Comparison of ENCODE assay signal across 1 cellular context in genomic region chr9:137605146-137606004, GRCh38.
TF ChIP-seq lines count a peak whose summit lies in the region.

ARRDC1 (plus strand) TSS chr9:137605686; CDS start chr9:137605718, 32 bp downstream.

TF ChIP-seq in K562, 482 proteins besides CTCF, POLR2A, EP300 and RAD21 (continued from another document and continues in another):
- TF ChIP-seq CTCFL (IDR thresholded peaks at IDR 0.05; ENCODE audit: borderline replicate concordance, insufficient read depth, low read depth, low read length, poor library complexity, severe bottlenecking) (no peak), CREB1 (IDR thresholded peaks at IDR 0.05) (peak; percentile 42; the same call in 1 of the 2 replicates), CREB1 (CRISPR knock-in tag; IDR thresholded peaks at IDR 0.05) (no peak), NR2C2 (CRISPR knock-in tag; IDR thresholded peaks at IDR 0.05) (no peak), NR2C2 (tag; IDR thresholded peaks at IDR 0.05) (peak; percentile 20; the same call in 1 of the 2 replicates), TBL1XR1 (IDR thresholded peaks at IDR 0.05; ENCODE audit: low read length in 2 of 2) (no peak), YY1 (IDR thresholded peaks at IDR 0.05; ENCODE audit: borderline replicate concordance in 1 of 3, control insufficient read depth in 1 of 3, extremely low read depth in 1 of 3, insufficient read depth in 3 of 3, insufficient read length in 1 of 3, insufficient replicate concordance in 2 of 3, low read depth in 1 of 3, low read length in 2 of 3) (peak in 2 of 3 experiments; percentile 61 to 71), ZNF253 (CRISPR knock-in tag; conservative IDR thresholded peaks at IDR 0.05) (no peak), RBM39 (optimal IDR thresholded peaks at IDR 0.05; ENCODE audit: low read depth, low read length) (no peak), RB1 (IDR thresholded peaks at IDR 0.05; ENCODE audit: low read depth) (peak; percentile 73), MAZ (CRISPR knock-in tag; conservative IDR thresholded peaks at IDR 0.05 in 1 of 2, IDR thresholded peaks at IDR 0.05 in 1 of 2) (peak; percentile 56 to 68), PCBP1 (IDR thresholded peaks at IDR 0.05; ENCODE audit: low read depth, low read length, poor library complexity, severe bottlenecking) (peak; percentile 20), SAP30 (IDR thresholded peaks at IDR 0.05; ENCODE audit: borderline replicate concordance, insufficient read depth, low read depth, low read length, poor library complexity, severe bottlenecking) (no peak), NONO (IDR thresholded peaks at IDR 0.05; ENCODE audit: low read depth in 2 of 2, low read length in 1 of 2) (peak; percentile 53 to 86; a peak in 3 of 4 replicates), FOXJ3 (CRISPR knock-in tag; IDR thresholded peaks at IDR 0.05) (no peak), KDM1A (IDR thresholded peaks at IDR 0.05) (no peak), ZNF778 (CRISPR knock-in tag; IDR thresholded peaks at IDR 0.05) (no peak), EHMT2 (IDR thresholded peaks at IDR 0.05) (no peak), ZNF395 (CRISPR knock-in tag; IDR thresholded peaks at IDR 0.05) (peak; percentile 54; the same call in 1 of the 2 replicates), ZNF75A (CRISPR knock-in tag; IDR thresholded peaks at IDR 0.05) (no peak), POLR3A (IDR thresholded peaks at IDR 0.05; ENCODE audit: borderline replicate concordance, extremely low read depth, insufficient read depth, insufficient read length) (no peak), FUS (optimal IDR thresholded peaks at IDR 0.05; ENCODE audit: low read depth, low read length) (no peak), IRF9 (tag; IDR thresholded peaks at IDR 0.05) (no peak), TAF9B (IDR thresholded peaks at IDR 0.05; ENCODE audit: partially characterized antibody) (no peak), IRF1 (CRISPR knock-in tag; IDR thresholded peaks at IDR 0.05; ENCODE audit: borderline replicate concordance) (no peak), GABPA (tag; conservative IDR thresholded peaks at IDR 0.05; ENCODE audit: low read depth) (peak; percentile 55), CREM (IDR thresholded peaks at IDR 0.05; ENCODE audit: low read depth) (peak; percentile 53), TAF7 (tag; IDR thresholded peaks at IDR 0.05) (no peak), ZNF717 (CRISPR knock-in tag; IDR thresholded peaks at IDR 0.05) (no peak), PHTF2 (CRISPR knock-in tag; IDR thresholded peaks at IDR 0.05) (no peak), ZNF695 (CRISPR knock-in tag; IDR thresholded peaks at IDR 0.05) (no peak), FOXA1 (IDR thresholded peaks at IDR 0.05; ENCODE audit: borderline replicate concordance) (no peak), KDM5B (IDR thresholded peaks at IDR 0.05; ENCODE audit: insufficient replicate concordance, low read depth, low read length) (peak; percentile 75), TEAD2 (tag; IDR thresholded peaks at IDR 0.05) (no peak), ZNF780A (CRISPR knock-in tag; IDR thresholded peaks at IDR 0.05) (no peak), NR2F6 (CRISPR knock-in tag; IDR thresholded peaks at IDR 0.05) (no peak), GABPB1 (CRISPR knock-in tag; IDR thresholded peaks at IDR 0.05) (peak; percentile 61; the same call in 1 of the 2 replicates), ZC3H8 (IDR thresholded peaks at IDR 0.05) (no peak), ZNF830 (CRISPR knock-in tag; IDR thresholded peaks at IDR 0.05) (no peak)
- TF ChIP-seq, protein P1, sequence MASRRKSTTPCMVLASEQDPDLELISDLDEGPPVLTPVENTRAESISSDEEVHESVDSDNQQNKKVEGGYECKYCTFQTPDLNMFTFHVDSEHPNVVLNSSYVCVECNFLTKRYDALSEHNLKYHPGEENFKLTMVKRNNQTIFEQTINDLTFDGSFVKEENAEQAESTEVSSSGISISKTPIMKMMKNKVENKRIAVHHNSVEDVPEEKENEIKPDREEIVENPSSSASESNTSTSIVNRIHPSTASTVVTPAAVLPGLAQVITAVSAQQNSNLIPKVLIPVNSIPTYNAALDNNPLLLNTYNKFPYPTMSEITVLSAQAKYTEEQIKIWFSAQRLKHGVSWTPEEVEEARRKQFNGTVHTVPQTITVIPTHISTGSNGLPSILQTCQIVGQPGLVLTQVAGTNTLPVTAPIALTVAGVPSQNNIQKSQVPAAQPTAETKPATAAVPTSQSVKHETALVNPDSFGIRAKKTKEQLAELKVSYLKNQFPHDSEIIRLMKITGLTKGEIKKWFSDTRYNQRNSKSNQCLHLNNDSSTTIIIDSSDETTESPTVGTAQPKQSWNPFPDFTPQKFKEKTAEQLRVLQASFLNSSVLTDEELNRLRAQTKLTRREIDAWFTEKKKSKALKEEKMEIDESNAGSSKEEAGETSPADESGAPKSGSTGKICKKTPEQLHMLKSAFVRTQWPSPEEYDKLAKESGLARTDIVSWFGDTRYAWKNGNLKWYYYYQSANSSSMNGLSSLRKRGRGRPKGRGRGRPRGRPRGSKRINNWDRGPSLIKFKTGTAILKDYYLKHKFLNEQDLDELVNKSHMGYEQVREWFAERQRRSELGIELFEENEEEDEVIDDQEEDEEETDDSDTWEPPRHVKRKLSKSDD (conservative IDR thresholded peaks at IDR 0.05; ENCODE audit: low read length), result no peak
- TF ChIP-seq, protein P2, sequence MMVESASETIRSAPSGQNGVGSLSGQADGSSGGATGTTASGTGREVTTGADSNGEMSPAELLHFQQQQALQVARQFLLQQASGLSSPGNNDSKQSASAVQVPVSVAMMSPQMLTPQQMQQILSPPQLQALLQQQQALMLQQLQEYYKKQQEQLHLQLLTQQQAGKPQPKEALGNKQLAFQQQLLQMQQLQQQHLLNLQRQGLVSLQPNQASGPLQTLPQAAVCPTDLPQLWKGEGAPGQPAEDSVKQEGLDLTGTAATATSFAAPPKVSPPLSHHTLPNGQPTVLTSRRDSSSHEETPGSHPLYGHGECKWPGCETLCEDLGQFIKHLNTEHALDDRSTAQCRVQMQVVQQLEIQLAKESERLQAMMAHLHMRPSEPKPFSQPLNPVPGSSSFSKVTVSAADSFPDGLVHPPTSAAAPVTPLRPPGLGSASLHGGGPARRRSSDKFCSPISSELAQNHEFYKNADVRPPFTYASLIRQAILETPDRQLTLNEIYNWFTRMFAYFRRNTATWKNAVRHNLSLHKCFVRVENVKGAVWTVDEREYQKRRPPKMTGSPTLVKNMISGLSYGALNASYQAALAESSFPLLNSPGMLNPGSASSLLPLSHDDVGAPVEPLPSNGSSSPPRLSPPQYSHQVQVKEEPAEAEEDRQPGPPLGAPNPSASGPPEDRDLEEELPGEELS (CRISPR knock-in tag; IDR thresholded peaks at IDR 0.05; ENCODE audit: borderline replicate concordance), result no peak
- TF ChIP-seq, protein P3, sequence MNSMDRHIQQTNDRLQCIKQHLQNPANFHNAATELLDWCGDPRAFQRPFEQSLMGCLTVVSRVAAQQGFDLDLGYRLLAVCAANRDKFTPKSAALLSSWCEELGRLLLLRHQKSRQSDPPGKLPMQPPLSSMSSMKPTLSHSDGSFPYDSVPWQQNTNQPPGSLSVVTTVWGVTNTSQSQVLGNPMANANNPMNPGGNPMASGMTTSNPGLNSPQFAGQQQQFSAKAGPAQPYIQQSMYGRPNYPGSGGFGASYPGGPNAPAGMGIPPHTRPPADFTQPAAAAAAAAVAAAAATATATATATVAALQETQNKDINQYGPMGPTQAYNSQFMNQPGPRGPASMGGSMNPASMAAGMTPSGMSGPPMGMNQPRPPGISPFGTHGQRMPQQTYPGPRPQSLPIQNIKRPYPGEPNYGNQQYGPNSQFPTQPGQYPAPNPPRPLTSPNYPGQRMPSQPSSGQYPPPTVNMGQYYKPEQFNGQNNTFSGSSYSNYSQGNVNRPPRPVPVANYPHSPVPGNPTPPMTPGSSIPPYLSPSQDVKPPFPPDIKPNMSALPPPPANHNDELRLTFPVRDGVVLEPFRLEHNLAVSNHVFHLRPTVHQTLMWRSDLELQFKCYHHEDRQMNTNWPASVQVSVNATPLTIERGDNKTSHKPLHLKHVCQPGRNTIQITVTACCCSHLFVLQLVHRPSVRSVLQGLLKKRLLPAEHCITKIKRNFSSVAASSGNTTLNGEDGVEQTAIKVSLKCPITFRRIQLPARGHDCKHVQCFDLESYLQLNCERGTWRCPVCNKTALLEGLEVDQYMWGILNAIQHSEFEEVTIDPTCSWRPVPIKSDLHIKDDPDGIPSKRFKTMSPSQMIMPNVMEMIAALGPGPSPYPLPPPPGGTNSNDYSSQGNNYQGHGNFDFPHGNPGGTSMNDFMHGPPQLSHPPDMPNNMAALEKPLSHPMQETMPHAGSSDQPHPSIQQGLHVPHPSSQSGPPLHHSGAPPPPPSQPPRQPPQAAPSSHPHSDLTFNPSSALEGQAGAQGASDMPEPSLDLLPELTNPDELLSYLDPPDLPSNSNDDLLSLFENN (IDR thresholded peaks at IDR 0.05; ENCODE audit: low read depth in 2 of 2, low read length in 2 of 2), result no peak
- TF ChIP-seq, protein P4, sequence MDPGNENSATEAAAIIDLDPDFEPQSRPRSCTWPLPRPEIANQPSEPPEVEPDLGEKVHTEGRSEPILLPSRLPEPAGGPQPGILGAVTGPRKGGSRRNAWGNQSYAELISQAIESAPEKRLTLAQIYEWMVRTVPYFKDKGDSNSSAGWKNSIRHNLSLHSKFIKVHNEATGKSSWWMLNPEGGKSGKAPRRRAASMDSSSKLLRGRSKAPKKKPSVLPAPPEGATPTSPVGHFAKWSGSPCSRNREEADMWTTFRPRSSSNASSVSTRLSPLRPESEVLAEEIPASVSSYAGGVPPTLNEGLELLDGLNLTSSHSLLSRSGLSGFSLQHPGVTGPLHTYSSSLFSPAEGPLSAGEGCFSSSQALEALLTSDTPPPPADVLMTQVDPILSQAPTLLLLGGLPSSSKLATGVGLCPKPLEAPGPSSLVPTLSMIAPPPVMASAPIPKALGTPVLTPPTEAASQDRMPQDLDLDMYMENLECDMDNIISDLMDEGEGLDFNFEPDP (CRISPR knock-in tag; IDR thresholded peaks at IDR 0.05), result no peak
- TF ChIP-seq, protein P5, sequence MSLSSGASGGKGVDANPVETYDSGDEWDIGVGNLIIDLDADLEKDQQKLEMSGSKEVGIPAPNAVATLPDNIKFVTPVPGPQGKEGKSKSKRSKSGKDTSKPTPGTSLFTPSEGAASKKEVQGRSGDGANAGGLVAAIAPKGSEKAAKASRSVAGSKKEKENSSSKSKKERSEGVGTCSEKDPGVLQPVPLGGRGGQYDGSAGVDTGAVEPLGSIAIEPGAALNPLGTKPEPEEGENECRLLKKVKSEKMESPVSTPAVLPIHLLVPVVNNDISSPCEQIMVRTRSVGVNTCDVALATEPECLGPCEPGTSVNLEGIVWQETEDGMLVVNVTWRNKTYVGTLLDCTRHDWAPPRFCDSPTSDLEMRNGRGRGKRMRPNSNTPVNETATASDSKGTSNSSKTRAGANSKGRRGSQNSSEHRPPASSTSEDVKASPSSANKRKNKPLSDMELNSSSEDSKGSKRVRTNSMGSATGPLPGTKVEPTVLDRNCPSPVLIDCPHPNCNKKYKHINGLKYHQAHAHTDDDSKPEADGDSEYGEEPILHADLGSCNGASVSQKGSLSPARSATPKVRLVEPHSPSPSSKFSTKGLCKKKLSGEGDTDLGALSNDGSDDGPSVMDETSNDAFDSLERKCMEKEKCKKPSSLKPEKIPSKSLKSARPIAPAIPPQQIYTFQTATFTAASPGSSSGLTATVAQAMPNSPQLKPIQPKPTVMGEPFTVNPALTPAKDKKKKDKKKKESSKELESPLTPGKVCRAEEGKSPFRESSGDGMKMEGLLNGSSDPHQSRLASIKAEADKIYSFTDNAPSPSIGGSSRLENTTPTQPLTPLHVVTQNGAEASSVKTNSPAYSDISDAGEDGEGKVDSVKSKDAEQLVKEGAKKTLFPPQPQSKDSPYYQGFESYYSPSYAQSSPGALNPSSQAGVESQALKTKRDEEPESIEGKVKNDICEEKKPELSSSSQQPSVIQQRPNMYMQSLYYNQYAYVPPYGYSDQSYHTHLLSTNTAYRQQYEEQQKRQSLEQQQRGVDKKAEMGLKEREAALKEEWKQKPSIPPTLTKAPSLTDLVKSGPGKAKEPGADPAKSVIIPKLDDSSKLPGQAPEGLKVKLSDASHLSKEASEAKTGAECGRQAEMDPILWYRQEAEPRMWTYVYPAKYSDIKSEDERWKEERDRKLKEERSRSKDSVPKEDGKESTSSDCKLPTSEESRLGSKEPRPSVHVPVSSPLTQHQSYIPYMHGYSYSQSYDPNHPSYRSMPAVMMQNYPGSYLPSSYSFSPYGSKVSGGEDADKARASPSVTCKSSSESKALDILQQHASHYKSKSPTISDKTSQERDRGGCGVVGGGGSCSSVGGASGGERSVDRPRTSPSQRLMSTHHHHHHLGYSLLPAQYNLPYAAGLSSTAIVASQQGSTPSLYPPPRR (CRISPR knock-in tag; IDR thresholded peaks at IDR 0.05; ENCODE audit: borderline replicate concordance), result no peak
